12 cellular contexts compared by ENCODE assay signal in genomic region chr12:54158581-54158980, GRCh38.
"Had no signal": no experiment of that assay in that cellular context is flagged by ENCODE, and none has a peak within 500 bp of the region (broad histone marks: within the 10 kb centered on the region; RNA-seq: fewer than 3 reads in every experiment).

No MANE protein-coding gene starts in this region.

- H3K4me1 ChIP-seq: body of pancreas, left lung, pancreas had no signal

- H3K9me3 Mint-ChIP-seq: activated naive CD4-positive, alpha-beta T cell treated with anti-CD3 and anti-CD28 coated beads, Interleukin-2, amount 50 U/mL, for 24 hours; immature natural killer cell; stimulated activated naive CD8-positive, alpha-beta T cell treated with anti-CD3 and anti-CD28 coated beads, Interleukin-15, Interleukin-2, amounts not matched to agents 100 ng/mL and 50 ng/mL, for 24 hours had no signal

- H3K27me3 Mint-ChIP-seq: stimulated activated naive CD8-positive, alpha-beta T cell treated with anti-CD3 and anti-CD28 coated beads, Interleukin-15, Interleukin-2, amounts not matched to agents 100 ng/mL and 50 ng/mL, for 24 hours had no signal

- DNase-seq: activated gamma-delta T cell treated with Interleukin-2 at 50 U/mL for 16 hours; activated T-cell treated with anti-CD3 and anti-CD28 coated beads, Interleukin-2, amount 50 U/mL, for 1 hour; immature natural killer cell; left lung; naive thymus-derived CD4-positive, alpha-beta T cell; tibial artery had no signal

- H3K4me3 ChIP-seq: body of pancreas, left lung, pancreas, tibial artery had no signal

- H3K27ac Mint-ChIP-seq: activated naive CD4-positive, alpha-beta T cell treated with anti-CD3 and anti-CD28 coated beads, Interleukin-2, amount 50 U/mL, for 24 hours; immature natural killer cell; naive thymus-derived CD4-positive, alpha-beta T cell; stimulated activated naive CD8-positive, alpha-beta T cell treated with anti-CD3 and anti-CD28 coated beads, Interleukin-15, Interleukin-2, amounts not matched to agents 100 ng/mL and 50 ng/mL, for 24 hours had no signal

- H3K27ac ChIP-seq: body of pancreas, epithelial cell of prostate, left lung, neutrophil, pancreas, tibial artery had no signal

- H3K4me1 Mint-ChIP-seq: activated naive CD4-positive, alpha-beta T cell treated with anti-CD3 and anti-CD28 coated beads, Interleukin-2, amount 50 U/mL, for 24 hours; immature natural killer cell had no signal

- H3K36me3 ChIP-seq: left lung, neutrophil, pancreas, tibial artery had no signal

- H3K9me3 ChIP-seq: body of pancreas, left lung, neutrophil, pancreas, tibial artery had no signal

- H3K27me3 ChIP-seq: body of pancreas, pancreas, tibial artery had no signal

- H3K4me3 Mint-ChIP-seq: activated naive CD4-positive, alpha-beta T cell treated with anti-CD3 and anti-CD28 coated beads, Interleukin-2, amount 50 U/mL, for 24 hours; immature natural killer cell; naive thymus-derived CD4-positive, alpha-beta T cell; stimulated activated naive CD8-positive, alpha-beta T cell treated with anti-CD3 and anti-CD28 coated beads, Interleukin-15, Interleukin-2, amounts not matched to agents 100 ng/mL and 50 ng/mL, for 24 hours had no signal
